8 cellular contexts compared by ENCODE assay signal in genomic region chr7:134690016-134690415, GRCh38. TPM values are rescaled to one million over a fixed set of nuclear protein-coding genes. Genes with fewer than 3 reads are reported as not detected.
DNase-seq lines count a peak whose midpoint lies in the region; ATAC-seq and TF ChIP-seq lines count a peak whose summit lies in the region.

No MANE protein-coding gene starts in this region.

- no peak overlapping the region for H3K27ac Mint-ChIP-seq in Calu3 (ENCODE audit: unreplicated experiment)

- TF ChIP-seq CTCF in GM10248 (IDR thresholded peaks at IDR 0.05; ENCODE audit: control extremely low read depth, extremely low read depth, low read depth, missing control alignments) (peak; percentile 24), fibroblast of villous mesenchyme (IDR thresholded peaks at IDR 0.05; ENCODE audit: insufficient read depth, low read depth, low read length) (peak; percentile 69), retinal pigment epithelial cell (conservative IDR thresholded peaks at IDR 0.05; ENCODE audit: low read depth, low read length) (peak; percentile 66), Calu3 (IDR thresholded peaks at IDR 0.05; ENCODE audit: unreplicated experiment) (no peak)

- DNase-seq in GM10248 (ENCODE audit: extremely low spot score) = peak; percentile 30
- DNase-seq in RPMI7951 (ENCODE audit: low read depth) = peak; percentile 80
- peak; percentile 90 for DNase-seq in fibroblast of villous mesenchyme (ENCODE audit: low read depth)
- DNase-seq in retinal pigment epithelial cell (ENCODE audit: low read depth) = no peak
- DNase-seq in stimulated activated CD4-positive, alpha-beta T cell treated with anti-CD3 and anti-CD28 coated beads, Interleukin-2, amount 100 ng/mL, for 48 hours = no peak
- DNase-seq in Calu3 = no peak
- DNase-seq in stimulated activated CD4-positive, alpha-beta T cell treated with anti-CD3 and anti-CD28 coated beads, Interleukin-1b, Interleukin-23, amount 100 ng/mL, for 48 hours = no peak

- no peak for ATAC-seq in GM19328 (IDR thresholded peaks at IDR 0.05; ENCODE audit: unreplicated experiment)

- H3K9me3 Mint-ChIP-seq in Calu3 (ENCODE audit: low read depth, unreplicated experiment) = no peaks in the 10 kb centered on the region

- peaks cover 27% of the 10 kb centered on the region for H3K27me3 Mint-ChIP-seq in Calu3 (ENCODE audit: unreplicated experiment)

- POLR2A ChIA-PET in GM10248 (lab: Yijun Ruan, JAX) = no interaction called here

- no TSS peak for BruUV-seq in Calu3 (replicated peaks; lab: Mats Ljungman, UMichigan)

- no peaks in the 10 kb centered on the region for H3K36me3 Mint-ChIP-seq in Calu3 (ENCODE audit: insufficient read depth, unreplicated experiment)

- H3K4me1 Mint-ChIP-seq in Calu3 (ENCODE audit: low read depth, unreplicated experiment) = no peaks in the 10 kb centered on the region

- CTCF ChIA-PET in GM10248 (lab: Yijun Ruan, JAX) (interaction anchor here (0.7 to 2.9 kb wide), 15 partner anchors 11 to 584 kb away, joined by 3 to 9 read pairs (median 4); partner anchors contain the start of gene AGBL3), Calu3 (lab: Charles Lee) (interaction anchor here (0.5 to 2.3 kb wide), 4 partner anchors 19 to 252 kb away, joined by 3 to 9 read pairs (median 4); no protein-coding TSS in a partner anchor)

- intact Hi-C loops in Calu3 (cut with micrococcal nuclease; ENCODE audit: unreplicated experiment) = no loop called here

- H3K4me3 ChIP-seq in fibroblast of villous mesenchyme (ENCODE audit: low read depth, low read length) (peak overlapping the region; percentile 46), retinal pigment epithelial cell (ENCODE audit: low read length) (no peak overlapping the region)

- H3K4me3 Mint-ChIP-seq in Calu3 (ENCODE audit: low read depth, unreplicated experiment) = no peak overlapping the region

RNA-seq across cellular contexts. Expression of gene BPGM, which starts 43.4 kb away (rescaled TPM):
- total RNA-seq in RPMI7951 (2014; rRNA removed; shearing (Covaris generic)) = 36.3 and 44.5 TPM in 2 replicates
- 35.8 and 59.2 TPM in 2 replicates for total RNA-seq in fibroblast of villous mesenchyme
- total RNA-seq in Calu3 (2022) = 23.3 and 32.5 TPM in 2 replicates

Comparison
In these comparisons a context has a peak if more than half of its experiments do, and no peak if none do; other contexts are left out.
1. DNase-seq: peak in GM10248 (single experiment), RPMI7951 (single experiment) and fibroblast of villous mesenchyme (single experiment); none in retinal pigment epithelial cell (single experiment), stimulated activated CD4-positive, alpha-beta T cell treated with anti-CD3 and anti-CD28 coated beads, Interleukin-2, amount 100 ng/mL, for 48 hours (0 of 2), Calu3 (single experiment) and stimulated activated CD4-positive, alpha-beta T cell treated with anti-CD3 and anti-CD28 coated beads, Interleukin-1b, Interleukin-23, amount 100 ng/mL, for 48 hours (single experiment).